Comparison of ENCODE assay signal across 1 cellular context in the genomic region with DNA sequence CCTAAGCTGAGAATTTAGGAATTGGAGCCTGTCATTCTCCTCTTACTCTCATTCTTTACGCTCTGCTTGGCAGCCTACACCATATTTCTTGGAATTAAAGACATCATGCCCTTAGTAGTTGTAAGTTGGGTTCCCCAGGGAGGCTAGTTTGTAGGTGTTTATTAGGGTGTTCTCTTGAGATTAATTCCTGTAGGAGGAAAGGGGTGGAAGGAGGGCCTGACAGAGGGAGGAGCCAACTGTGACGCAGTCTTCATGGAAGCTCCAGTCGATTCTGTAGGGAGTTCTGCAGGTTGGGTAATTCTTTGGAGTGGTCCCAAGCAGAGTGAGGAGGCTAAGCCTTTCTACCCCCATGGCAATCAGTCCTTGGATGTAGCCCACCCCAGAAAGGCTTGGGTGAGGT.
TF ChIP-seq lines count a peak whose summit lies in the region.

No MANE protein-coding gene starts in this region.

TF ChIP-seq in GM23338, 12 proteins besides CTCF, POLR2A, EP300 and RAD21 (continued from another document):
- TF ChIP-seq, protein P1, sequence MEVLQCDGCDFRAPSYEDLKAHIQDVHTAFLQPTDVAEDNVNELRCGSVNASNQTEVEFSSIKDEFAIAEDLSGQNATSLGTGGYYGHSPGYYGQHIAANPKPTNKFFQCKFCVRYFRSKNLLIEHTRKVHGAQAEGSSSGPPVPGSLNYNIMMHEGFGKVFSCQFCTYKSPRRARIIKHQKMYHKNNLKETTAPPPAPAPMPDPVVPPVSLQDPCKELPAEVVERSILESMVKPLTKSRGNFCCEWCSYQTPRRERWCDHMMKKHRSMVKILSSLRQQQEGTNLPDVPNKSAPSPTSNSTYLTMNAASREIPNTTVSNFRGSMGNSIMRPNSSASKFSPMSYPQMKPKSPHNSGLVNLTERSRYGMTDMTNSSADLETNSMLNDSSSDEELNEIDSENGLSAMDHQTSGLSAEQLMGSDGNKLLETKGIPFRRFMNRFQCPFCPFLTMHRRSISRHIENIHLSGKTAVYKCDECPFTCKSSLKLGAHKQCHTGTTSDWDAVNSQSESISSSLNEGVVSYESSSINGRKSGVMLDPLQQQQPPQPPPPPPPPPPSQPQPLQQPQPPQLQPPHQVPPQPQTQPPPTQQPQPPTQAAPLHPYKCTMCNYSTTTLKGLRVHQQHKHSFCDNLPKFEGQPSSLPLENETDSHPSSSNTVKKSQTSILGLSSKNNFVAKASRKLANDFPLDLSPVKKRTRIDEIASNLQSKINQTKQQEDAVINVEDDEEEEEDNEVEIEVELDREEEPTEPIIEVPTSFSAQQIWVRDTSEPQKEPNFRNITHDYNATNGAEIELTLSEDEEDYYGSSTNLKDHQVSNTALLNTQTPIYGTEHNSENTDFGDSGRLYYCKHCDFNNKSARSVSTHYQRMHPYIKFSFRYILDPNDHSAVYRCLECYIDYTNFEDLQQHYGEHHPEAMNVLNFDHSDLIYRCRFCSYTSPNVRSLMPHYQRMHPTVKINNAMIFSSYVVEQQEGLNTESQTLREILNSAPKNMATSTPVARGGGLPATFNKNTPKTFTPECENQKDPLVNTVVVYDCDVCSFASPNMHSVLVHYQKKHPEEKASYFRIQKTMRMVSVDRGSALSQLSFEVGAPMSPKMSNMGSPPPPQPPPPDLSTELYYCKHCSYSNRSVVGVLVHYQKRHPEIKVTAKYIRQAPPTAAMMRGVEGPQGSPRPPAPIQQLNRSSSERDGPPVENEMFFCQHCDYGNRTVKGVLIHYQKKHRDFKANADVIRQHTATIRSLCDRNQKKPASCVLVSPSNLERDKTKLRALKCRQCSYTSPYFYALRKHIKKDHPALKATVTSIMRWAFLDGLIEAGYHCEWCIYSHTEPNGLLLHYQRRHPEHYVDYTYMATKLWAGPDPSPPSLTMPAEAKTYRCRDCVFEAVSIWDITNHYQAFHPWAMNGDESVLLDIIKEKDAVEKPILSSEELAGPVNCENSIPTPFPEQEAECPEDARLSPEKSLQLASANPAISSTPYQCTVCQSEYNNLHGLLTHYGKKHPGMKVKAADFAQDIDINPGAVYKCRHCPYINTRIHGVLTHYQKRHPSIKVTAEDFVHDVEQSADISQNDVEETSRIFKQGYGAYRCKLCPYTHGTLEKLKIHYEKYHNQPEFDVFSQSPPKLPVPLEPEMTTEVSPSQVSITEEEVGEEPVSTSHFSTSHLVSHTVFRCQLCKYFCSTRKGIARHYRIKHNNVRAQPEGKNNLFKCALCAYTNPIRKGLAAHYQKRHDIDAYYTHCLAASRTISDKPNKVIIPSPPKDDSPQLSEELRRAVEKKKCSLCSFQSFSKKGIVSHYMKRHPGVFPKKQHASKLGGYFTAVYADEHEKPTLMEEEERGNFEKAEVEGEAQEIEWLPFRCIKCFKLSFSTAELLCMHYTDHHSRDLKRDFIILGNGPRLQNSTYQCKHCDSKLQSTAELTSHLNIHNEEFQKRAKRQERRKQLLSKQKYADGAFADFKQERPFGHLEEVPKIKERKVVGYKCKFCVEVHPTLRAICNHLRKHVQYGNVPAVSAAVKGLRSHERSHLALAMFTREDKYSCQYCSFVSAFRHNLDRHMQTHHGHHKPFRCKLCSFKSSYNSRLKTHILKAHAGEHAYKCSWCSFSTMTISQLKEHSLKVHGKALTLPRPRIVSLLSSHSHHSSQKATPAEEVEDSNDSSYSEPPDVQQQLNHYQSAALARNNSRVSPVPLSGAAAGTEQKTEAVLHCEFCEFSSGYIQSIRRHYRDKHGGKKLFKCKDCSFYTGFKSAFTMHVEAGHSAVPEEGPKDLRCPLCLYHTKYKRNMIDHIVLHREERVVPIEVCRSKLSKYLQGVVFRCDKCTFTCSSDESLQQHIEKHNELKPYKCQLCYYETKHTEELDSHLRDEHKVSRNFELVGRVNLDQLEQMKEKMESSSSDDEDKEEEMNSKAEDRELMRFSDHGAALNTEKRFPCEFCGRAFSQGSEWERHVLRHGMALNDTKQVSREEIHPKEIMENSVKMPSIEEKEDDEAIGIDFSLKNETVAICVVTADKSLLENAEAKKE (CRISPR knock-in tag; IDR thresholded peaks at IDR 0.05) = no peak
- TF ChIP-seq STAT1 (IDR thresholded peaks at IDR 0.05; ENCODE audit: unreplicated experiment) (no peak), ZNF114 (CRISPR knock-in tag; IDR thresholded peaks at IDR 0.05) (no peak), JUNB (IDR thresholded peaks at IDR 0.05; ENCODE audit: unreplicated experiment) (no peak), EZH2 (IDR thresholded peaks at IDR 0.05; ENCODE audit: low read depth, unreplicated experiment) (no peak), POLR2AphosphoS5 (IDR thresholded peaks at IDR 0.05; ENCODE audit: low read depth) (no peak), CREB1 (CRISPR knock-in tag; IDR thresholded peaks at IDR 0.05; ENCODE audit: low read depth) (no peak)
TF ChIP-seq in GM23338: peak in this region for 0.
